Comparison of ENCODE assay signal across 17 cellular contexts in the genomic region with DNA sequence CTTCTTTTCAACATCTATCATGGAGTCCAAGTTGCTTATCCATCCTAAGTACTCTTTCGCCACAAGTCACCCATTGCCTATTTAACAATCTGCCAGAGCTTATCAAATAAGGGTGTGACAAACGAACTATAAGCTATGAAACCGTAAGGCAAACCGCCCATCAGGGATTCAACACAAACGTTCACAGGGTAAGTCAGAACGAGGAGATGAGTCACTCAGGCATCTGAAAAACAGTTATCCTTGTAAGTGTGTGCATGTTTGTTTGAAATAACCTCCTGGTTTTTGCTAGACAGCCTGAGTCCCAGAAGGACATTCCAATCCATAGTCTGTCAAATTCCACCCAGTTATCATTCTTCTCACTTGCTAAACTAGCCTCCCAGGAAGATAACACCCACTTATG.
DNase-seq lines count a peak whose midpoint lies in the region; ATAC-seq and TF ChIP-seq lines count a peak whose summit lies in the region.
"Had no signal": no experiment of that assay in that cellular context is flagged by ENCODE, and none has a peak within 500 bp of the region (broad histone marks: within the 10 kb centered on the region; RNA-seq: fewer than 3 reads in every experiment).

No MANE protein-coding gene starts in this region.

- no peaks in the 10 kb centered on the region for H3K79me2 ChIP-seq in Karpas-422 (ENCODE audit: low read length)

- no peak overlapping the region for H3K4me3 ChIP-seq in astrocyte of the cerebellum (ENCODE audit: low read depth, low read length)
- no peak overlapping the region for H3K4me3 ChIP-seq in Karpas-422 (ENCODE audit: low read length)
- H3K4me3 ChIP-seq: ascending aorta; BLaER1 treated with 17β-estradiol and CSF1 and Interleukin-3, amounts not matched to agents 10 nM and 100 nM had no signal

- no peak for TF ChIP-seq CTCF in astrocyte of the cerebellum (IDR thresholded peaks at IDR 0.05; ENCODE audit: low read depth, low read length, missing control alignments)

- H3K36me3 ChIP-seq in Karpas-422 (ENCODE audit: insufficient read depth, low read length) = no peaks in the 10 kb centered on the region
- H3K36me3 ChIP-seq: ascending aorta; BLaER1 treated with 17β-estradiol and CSF1 and Interleukin-3, amounts not matched to agents 10 nM and 100 nM had no signal

- H3K9me3 ChIP-seq in Karpas-422 (ENCODE audit: low read length) = no peaks in the 10 kb centered on the region
- H3K9me3 ChIP-seq: ascending aorta; BLaER1 treated with 17β-estradiol and CSF1 and Interleukin-3, amounts not matched to agents 10 nM and 100 nM had no signal

- H3K9ac ChIP-seq in Karpas-422 (ENCODE audit: low read length) = no peak overlapping the region
- H3K9ac ChIP-seq: BLaER1 treated with 17β-estradiol and CSF1 and Interleukin-3, amounts not matched to agents 10 nM and 100 nM had no signal

- no peaks in the 10 kb centered on the region for H4K20me1 ChIP-seq in Karpas-422 (ENCODE audit: insufficient read depth, low read depth, low read length)
- H4K20me1 ChIP-seq: BLaER1 treated with 17β-estradiol and CSF1 and Interleukin-3, amounts not matched to agents 10 nM and 100 nM had no signal

- in situ Hi-C loops in astrocyte of the cerebellum (cut with HindIII; ENCODE audit: low sequenced_read_pairs) = no loop called here

- H3K9me2 ChIP-seq in Karpas-422 (replicated peaks; ENCODE audit: insufficient read depth, low read length) = no peaks in the 10 kb centered on the region

- no peak overlapping the region for H3K4me2 ChIP-seq in Karpas-422 (ENCODE audit: low read depth, low read length, poor library complexity, severe bottlenecking)
- H3K4me2 ChIP-seq: BLaER1 treated with 17β-estradiol and CSF1 and Interleukin-3, amounts not matched to agents 10 nM and 100 nM had no signal

- H3K27me3 ChIP-seq in Karpas-422 (ENCODE audit: low read length) = no peaks in the 10 kb centered on the region
- H3K27me3 ChIP-seq: ascending aorta; BLaER1 treated with 17β-estradiol and CSF1 and Interleukin-3, amounts not matched to agents 10 nM and 100 nM had no signal

- DNase-seq in Daoy (ENCODE audit: low read depth) (peak; percentile 83), LHCN-M2 (ENCODE audit: low read depth) (peak; percentile 65), astrocyte of the cerebellum (ENCODE audit: low read depth) (peak; percentile 78), kidney tubule cell (ENCODE audit: low spot score) (peak; percentile 59), Karpas-422 (no peak), NCI-H2081 treated with DMSO at 0.1 percent for 48 hours (lab: John Stamatoyannopoulos, UW) (no peak), anterior cingulate cortex (lab: John Stamatoyannopoulos, UW) (no peak)
- DNase-seq: activated CD4-positive, alpha-beta memory T cell treated with anti-CD3 and anti-CD28 coated beads, Interleukin-2, amount 10 ng/mL, durations not matched to agents 7 days and 5 days; effector CD4-positive, alpha-beta T cell; KG1; NCI-H748 treated with DMSO at 0.1 percent for 48 hours; retina; stimulated activated CD4-positive, alpha-beta T cell treated with anti-CD3 and anti-CD28 coated beads, Interleukin-4, amount 100 ng/mL, for 1 hour had no signal

- H3K27ac ChIP-seq in Karpas-422 (ENCODE audit: low read length) = no peak overlapping the region
- H3K27ac ChIP-seq: ascending aorta; BLaER1 treated with 17β-estradiol and CSF1 and Interleukin-3, amounts not matched to agents 10 nM and 100 nM had no signal

- ATAC-seq in HG02981 (IDR thresholded peaks at IDR 0.05; ENCODE audit: unreplicated experiment) = no peak
- ATAC-seq: activated T-helper 17 cell treated with anti-CD3 and anti-CD28 coated beads, Interleukin-2, amount 50 U/mL, for 72 hours had no signal

- no peaks in the 10 kb centered on the region for H3K4me1 ChIP-seq in Karpas-422 (ENCODE audit: low read length)
- H3K4me1 ChIP-seq: ascending aorta; BLaER1 treated with 17β-estradiol and CSF1 and Interleukin-3, amounts not matched to agents 10 nM and 100 nM had no signal

- no peak overlapping the region for H2AFZ ChIP-seq in Karpas-422 (ENCODE audit: low read length)

Comparison
In these comparisons a context has a peak if more than half of its experiments do, and no peak if none do; other contexts are left out.
1. DNase-seq: peak in Daoy (single experiment), LHCN-M2 (single experiment), astrocyte of the cerebellum (single experiment) and kidney tubule cell (single experiment); none in Karpas-422 (single experiment), NCI-H2081 treated with DMSO at 0.1 percent for 48 hours (single experiment) and anterior cingulate cortex (0 of 58).